In genomic region chrX:100636321-100636991, GRCh38 we compare ENCODE assay signal across 8 cellular contexts. TPM values are rescaled to one million over a fixed set of nuclear protein-coding genes. Genes with fewer than 3 reads are reported as not detected.
A peak's percentile ranks its signal among the peaks of the same experiment; 100 is the strongest.
DNase-seq lines count a peak whose midpoint lies in the region; ATAC-seq, FAIRE-seq and TF ChIP-seq lines count a peak whose summit lies in the region.

TSS of gene TSPAN6 (minus strand) at chrX:100636806. CDS start at chrX:100636694, 112 bp downstream.

- no peaks in the 10 kb centered on the region for H3K9me2 ChIP-seq in PC-9 (ENCODE audit: insufficient read depth)

- no peaks in the 10 kb centered on the region for H3F3A ChIP-seq in PC-9 (ENCODE audit: insufficient read depth, low read depth)

- peak; percentile 88 for ATAC-seq in HG03558 (IDR thresholded peaks at IDR 0.05; ENCODE audit: extremely low read depth, unreplicated experiment)
- peak; percentile 96 for ATAC-seq in stimulated activated naive CD8-positive, alpha-beta T cell treated with anti-CD3 and anti-CD28 coated beads, Interleukin-15, Interleukin-2, amounts not matched to agents 100 U/mL and 50 U/mL, for 24 hours

- peaks cover 28% of the 10 kb centered on the region for H3K36me3 Mint-ChIP-seq in nephron progenitor cell (ENCODE audit: low read depth)

- CTCF ChIA-PET in PC-9 (lab: Charles Lee): interaction anchor here (0.6 to 2.5 kb wide), 4 partner anchors 10 to 460 kb away, joined by 4 to 10 read pairs (median 6); no protein-coding TSS in a partner anchor

- no peaks in the 10 kb centered on the region for H3K36me3 ChIP-seq in PC-9 (ENCODE audit: low read depth)

- peaks cover 12% of the 10 kb centered on the region for H3K79me2 ChIP-seq in PC-9 (ENCODE audit: low read depth)

- H3K27me3 Mint-ChIP-seq in nephron progenitor cell (ENCODE audit: low read depth, poor library complexity): no peaks in the 10 kb centered on the region

- DNase-seq in AG08396 (ENCODE audit: low spot score) (peak; percentile 88), GM19239 (ENCODE audit: insufficient read length, low spot score) (peak; percentile 9), PC-9 (peak; percentile 81 to 83), foreskin melanocyte (peak; percentile 82), nephron progenitor cell (peak; percentile 88)
- DNase-seq in activated gamma-delta T cell treated with anti-CD3 and anti-CD28 coated beads, Interleukin-2, amount 50 U/mL, for 16 hours (ENCODE audit: low read depth): peak; percentile 35
- peak; percentile 70 for DNase-seq in stimulated activated naive CD8-positive, alpha-beta T cell treated with anti-CD3 and anti-CD28 coated beads, Interleukin-15, Interleukin-2, amounts not matched to agents 100 U/mL and 50 U/mL, for 24 hours

- peak within 1 kb of the TSS; percentile 88 for H3K4me3 Mint-ChIP-seq in nephron progenitor cell

- H3K4me3 ChIP-seq in PC-9: peak within 1 kb of the TSS; percentile 83

- peak; percentile 75 for FAIRE-seq in GM19239 (lab: Jason Lieb, UNC)

- peaks cover 11% of the 10 kb centered on the region for H3K4me1 Mint-ChIP-seq in nephron progenitor cell

- H3K4me2 ChIP-seq in PC-9: peak within 1 kb of the TSS; percentile 91

- peaks cover 53% of the 10 kb centered on the region for H3K9me3 Mint-ChIP-seq in nephron progenitor cell

- intact Hi-C loops in PC-9 (cut with micrococcal nuclease; ENCODE audit: unreplicated experiment): no loop called here

- H3K9me3 ChIP-seq in PC-9 (ENCODE audit: insufficient read depth, low read depth): no peaks in the 10 kb centered on the region

- TF ChIP-seq CTCF in PC-9 (conservative IDR thresholded peaks at IDR 0.05) (peak; percentile 72), nephron progenitor cell (IDR thresholded peaks at IDR 0.05) (peak; percentile 44)

- H3K4me1 ChIP-seq in PC-9 (replicated peaks; ENCODE audit: insufficient read depth): peaks cover 25% of the 10 kb centered on the region

- H4K20me1 ChIP-seq in PC-9 (ENCODE audit: insufficient read depth): no peaks in the 10 kb centered on the region

- no peaks in the 10 kb centered on the region for H3K27me3 ChIP-seq in PC-9 (ENCODE audit: insufficient read depth, low read depth)

- H3K27ac ChIP-seq in PC-9: peak within 1 kb of the TSS; percentile 49

- BruUV-seq in PC-9 (replicated peaks; lab: Mats Ljungman, UMichigan): TSS peak; percentile 52

- peak within 1 kb of the TSS; percentile 98 for H3K27ac Mint-ChIP-seq in nephron progenitor cell

- POLR2A ChIA-PET in PC-9 (lab: Charles Lee; ENCODE audit: unreplicated experiment): interaction anchor here (0.6 kb wide), 2 partner anchors 12 to 22 kb away, joined by 3 read pairs; no protein-coding TSS in a partner anchor

- H2AFZ ChIP-seq in PC-9: peak within 1 kb of the TSS; percentile 93

RNA-seq across cellular contexts. Expression of gene TSPAN6, which starts in this region (rescaled TPM):
- total RNA-seq in PC-9 (2021): 49.6 and 52.2 TPM in 2 replicates

Comparison
In these comparisons a context has a peak if more than half of its experiments do, and no peak if none do; other contexts are left out.
1. Peak in every context shown above with its lines: DNase-seq, ATAC-seq, H3K4me3 ChIP-seq and H3K27ac ChIP-seq.
2. DNase-seq: peak in every context shown above with its lines; median percentile 88 in AG08396; 88 in nephron progenitor cell; 82 in PC-9; 82 in foreskin melanocyte; 70 in stimulated activated naive CD8-positive, alpha-beta T cell treated with anti-CD3 and anti-CD28 coated beads, Interleukin-15, Interleukin-2, amounts not matched to agents 100 U/mL and 50 U/mL, for 24 hours; 35 in activated gamma-delta T cell treated with anti-CD3 and anti-CD28 coated beads, Interleukin-2, amount 50 U/mL, for 16 hours; 9 in GM19239.